In the genomic region with DNA sequence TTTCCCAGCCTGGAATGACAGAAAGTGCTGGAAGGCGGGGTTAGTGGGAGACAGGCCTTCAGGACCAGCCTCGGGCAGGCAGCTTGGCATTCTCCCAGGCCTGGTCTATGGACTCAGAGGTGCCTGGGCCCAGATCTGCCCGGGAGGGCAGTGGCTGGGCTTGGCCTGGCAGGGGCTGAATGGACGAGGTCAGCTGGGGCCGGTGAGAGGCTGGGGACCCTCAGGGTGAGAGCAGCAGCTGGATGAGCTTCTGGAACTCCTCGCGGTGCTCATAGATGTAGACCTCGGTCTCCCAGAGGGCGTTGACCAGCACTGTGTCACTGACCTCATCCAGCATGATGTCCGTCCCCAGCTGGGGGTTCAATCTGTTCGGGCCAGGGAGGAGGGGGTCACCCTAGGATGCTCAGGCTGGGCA, we compare ENCODE assay signal across 14 cellular contexts. TPM values are rescaled to one million over a fixed set of nuclear protein-coding genes. Genes with fewer than 3 reads are reported as not detected.
"Had no signal": no experiment of that assay in that cellular context is flagged by ENCODE, and none has a peak within 500 bp of the region (broad histone marks: within the 10 kb centered on the region; RNA-seq: fewer than 3 reads in every experiment).

No MANE protein-coding gene starts in this region.

- H3K27ac ChIP-seq: pancreas had no signal

- H3K27ac Mint-ChIP-seq: activated CD4-positive, alpha-beta memory T cell treated with anti-CD3 and anti-CD28 coated beads, Interleukin-2, amount 10 ng/mL, durations not matched to agents 7 days and 5 days; activated CD4-positive, alpha-beta T cell treated with anti-CD3 and anti-CD28 coated beads for 36 hours had no signal

- H3K4me3 Mint-ChIP-seq: activated CD4-positive, alpha-beta memory T cell treated with anti-CD3 and anti-CD28 coated beads, Interleukin-2, amount 10 ng/mL, durations not matched to agents 7 days and 5 days; activated CD4-positive, alpha-beta T cell treated with anti-CD3 and anti-CD28 coated beads for 36 hours; nephron had no signal

- H3K4me1 Mint-ChIP-seq: activated CD4-positive, alpha-beta T cell treated with anti-CD3 and anti-CD28 coated beads for 36 hours had no signal

- H3K9me3 Mint-ChIP-seq: activated CD4-positive, alpha-beta memory T cell treated with anti-CD3 and anti-CD28 coated beads, Interleukin-2, amount 10 ng/mL, durations not matched to agents 7 days and 5 days; nephron had no signal

- H3K9me3 ChIP-seq: pancreas, tibial nerve had no signal

- H3K27me3 ChIP-seq: pancreas, tibial nerve had no signal

- H3K27me3 Mint-ChIP-seq: activated CD4-positive, alpha-beta memory T cell treated with anti-CD3 and anti-CD28 coated beads, Interleukin-2, amount 10 ng/mL, durations not matched to agents 7 days and 5 days; activated CD4-positive, alpha-beta T cell treated with anti-CD3 and anti-CD28 coated beads for 36 hours had no signal

- H3K36me3 ChIP-seq: pancreas had no signal

- H3K4me3 ChIP-seq: pancreas, tibial nerve had no signal

- ATAC-seq: activated CD4-positive, alpha-beta T cell treated with anti-CD3 and anti-CD28 coated beads for 36 hours; left ventricle myocardium superior; pancreas had no signal

- DNase-seq: activated CD4-positive, alpha-beta memory T cell treated with anti-CD3 and anti-CD28 coated beads, Interleukin-2, amount 10 ng/mL, durations not matched to agents 7 days and 5 days; activated CD4-positive, alpha-beta T cell treated with anti-CD3 and anti-CD28 coated beads for 36 hours; activated naive CD4-positive, alpha-beta T cell; activated T-cell treated with anti-CD3 and anti-CD28 coated beads, Interleukin-2, amount 50 U/mL, for 48 hours; foreskin melanocyte; head of caudate nucleus; left ventricle myocardium superior; midbrain; T1000 had no signal

RNA-seq across cellular contexts. Expression of gene BAIAP2L2, which starts 1.5 kb away (rescaled TPM):
- total RNA-seq: skeletal muscle tissue had no signal

RNA-seq across cellular contexts. Expression of gene SLC16A8, which starts 28.0 kb away (rescaled TPM):
- total RNA-seq: activated CD4-positive, alpha-beta memory T cell treated with anti-CD3 and anti-CD28 coated beads, Interleukin-2, amount 10 ng/mL, durations not matched to agents 7 days and 5 days; activated CD4-positive, alpha-beta T cell treated with anti-CD3 and anti-CD28 coated beads for 36 hours; endothelial cell of umbilical vein; left ventricle myocardium superior had no signal
